ENCODE assay signal across 30 cellular contexts in the genomic region with DNA sequence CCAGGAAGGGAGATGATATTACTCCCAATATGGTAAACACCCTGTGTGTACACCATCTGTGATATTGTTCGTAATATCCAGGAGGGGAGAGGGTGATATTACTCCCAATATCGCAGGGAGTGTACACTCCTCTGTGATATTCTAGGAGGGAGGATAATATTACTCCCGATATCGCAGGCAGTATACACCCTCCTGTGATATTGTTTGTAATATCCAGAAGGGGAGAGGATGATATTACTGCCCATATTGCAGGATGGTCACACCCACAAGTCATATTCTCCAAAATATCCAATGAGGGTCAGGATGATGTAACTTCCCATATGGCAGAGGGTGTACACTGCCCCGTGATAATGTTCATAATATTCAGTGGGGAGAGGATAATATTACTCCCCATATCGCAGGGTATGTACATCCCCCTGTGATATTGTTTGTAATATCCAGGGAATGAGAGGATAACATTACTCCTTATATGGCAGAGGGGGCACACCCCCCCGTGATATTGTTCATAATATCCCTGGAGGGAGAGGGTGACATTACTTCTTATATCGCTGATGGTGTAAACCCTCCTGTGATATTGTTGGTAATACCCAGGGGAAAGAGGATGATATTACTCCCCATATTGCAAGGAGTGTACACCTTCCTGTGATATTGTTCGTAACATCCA. TPM values are rescaled to one million over a fixed set of nuclear protein-coding genes. Genes with fewer than 3 reads are reported as not detected.
"Had no signal": no experiment of that assay in that cellular context is flagged by ENCODE, and none has a peak within 500 bp of the region (broad histone marks: within the 10 kb centered on the region; RNA-seq: fewer than 3 reads in every experiment).

No MANE protein-coding gene starts in this region.

- H3K36me3 ChIP-seq: left lung, lower lobe of right lung, pancreas, prostate gland, stomach, thyroid gland, transverse colon, upper lobe of left lung, vagina had no signal

- H3K9me3 ChIP-seq: left lung, lower lobe of right lung, mucosa of descending colon, pancreas, prostate gland, stomach, testis, thyroid gland, transverse colon, upper lobe of left lung, vagina had no signal

- H3K4me1 ChIP-seq: lower lobe of right lung, pancreas, stomach, testis, thyroid gland, transverse colon, upper lobe of left lung, vagina had no signal

- H3K4me3 ChIP-seq: left lung, lower lobe of right lung, mucosa of descending colon, pancreas, prostate gland, skin epidermis, stomach, testis, thyroid gland, transverse colon, upper lobe of left lung, vagina had no signal

- DNase-seq: hypothalamus; immature natural killer cell; kidney; left colon; left lung; lower lobe of right lung; midbrain; mucosa of descending colon; naive thymus-derived CD4-positive, alpha-beta T cell; nucleus accumbens; pancreas; posterior cingulate gyrus; retina; right cardiac atrium; stimulated activated CD4-positive, alpha-beta T cell treated with anti-CD3 and anti-CD28 coated beads, Interleukin-12 subunit alpha, Interleukin-12 subunit beta, amount 100 ng/mL, for 4 hours; stimulated activated CD4-positive, alpha-beta T cell treated with anti-CD3 and anti-CD28 coated beads, Interleukin-15, amount 100 ng/mL, for 24 hours; stimulated activated CD4-positive, alpha-beta T cell treated with anti-CD3 and anti-CD28 coated beads, Interleukin-2, amount 100 ng/mL, for 24 hours; stimulated activated CD4-positive, alpha-beta T cell treated with anti-CD3 and anti-CD28 coated beads, Interleukin-4, amount 100 ng/mL, for 1 hour; stimulated activated naive B cell treated with anti-CD40 and anti-IgM and Interleukin-4, amounts not matched to agents 10 μg/mL and 1 μg/mL and 100 μg/mL, for 72 hours; stimulated activated naive CD8-positive, alpha-beta T cell treated with anti-CD3 and anti-CD28 coated beads, Interleukin-15, Interleukin-2, amounts not matched to agents 100 U/mL and 50 U/mL, for 24 hours; stomach; testis; thyroid gland; transverse colon; upper lobe of left lung had no signal

- FAIRE-seq: islet of Langerhans, kidney, pancreas had no signal

- ATAC-seq: left colon; left lung; lower lobe of right lung; mucosa of descending colon; naive thymus-derived CD4-positive, alpha-beta T cell; pancreas; right cardiac atrium; sciatic nerve; stimulated activated naive B cell treated with anti-CD40 and anti-IgM and Interleukin-4, amounts not matched to agents 10 μg/mL and 1 μg/mL and 100 μg/mL, for 72 hours; stimulated activated naive CD8-positive, alpha-beta T cell treated with anti-CD3 and anti-CD28 coated beads, Interleukin-15, Interleukin-2, amounts not matched to agents 100 U/mL and 50 U/mL, for 24 hours had no signal

- H3K27ac ChIP-seq: left lung, lower lobe of right lung, pancreas, prostate gland, skin epidermis, stomach, testis, thyroid gland, transverse colon, upper lobe of left lung, vagina had no signal

- H3K27me3 ChIP-seq: pancreas, testis, thyroid gland, upper lobe of left lung, vagina had no signal

RNA-seq across cellular contexts. Expression of gene AZGP1, which starts 17.1 kb away (rescaled TPM):
- polyA plus RNA-seq: immature natural killer cell; naive thymus-derived CD4-positive, alpha-beta T cell had no signal

RNA-seq across cellular contexts. Expression of gene GJC3, which starts 29.3 kb away (rescaled TPM):
- polyA plus RNA-seq: immature natural killer cell had no signal
